In genomic region chr1:222761171-222761570, GRCh38 we compare ENCODE assay signal across 39 cellular contexts. TPM values are rescaled to one million over a fixed set of nuclear protein-coding genes. Genes with fewer than 3 reads are reported as not detected.
"Had no signal": no experiment of that assay in that cellular context is flagged by ENCODE, and none has a peak within 500 bp of the region (broad histone marks: within the 10 kb centered on the region; RNA-seq: fewer than 3 reads in every experiment).

No MANE protein-coding gene starts in this region.

- H3K27me3 ChIP-seq: body of pancreas, breast epithelium, Peyer's patch had no signal

- H3K9me3 ChIP-seq: body of pancreas, breast epithelium, Peyer's patch had no signal

- H3K4me3 ChIP-seq: body of pancreas, breast epithelium, K562, Peyer's patch, SK-N-MC had no signal

- H3K4me1 ChIP-seq: body of pancreas, breast epithelium, Peyer's patch had no signal

- DNase-seq: activated CD4-positive, alpha-beta T cell treated with anti-CD3 and anti-CD28 coated beads for 1 hour; activated CD4-positive, alpha-beta T cell treated with anti-CD3 and anti-CD28 coated beads for 48 hours; activated CD4-positive, alpha-beta T cell treated with anti-CD3 and anti-CD28 coated beads, Interleukin-2, amount 50 U/mL, for 4 hours; activated CD4-positive, CD25-positive, alpha-beta regulatory T cell; activated CD8-positive, alpha-beta T cell treated with anti-CD3 and anti-CD28 coated beads for 36 hours; activated effector memory CD4-positive, alpha-beta T cell treated with anti-CD3 and anti-CD28 coated beads, Interleukin-2, amount 50 U/mL, for 16 hours; activated naive CD4-positive, alpha-beta T cell; activated naive CD4-positive, alpha-beta T cell treated with anti-CD3 and anti-CD28 coated beads, Interleukin-2, amount 50 U/mL, for 16 hours; activated naive CD8-positive, alpha-beta T cell treated with anti-CD3 and anti-CD28 coated beads for 36 hours; activated T-cell treated with anti-CD3 and anti-CD28 coated beads, Interleukin-2, amount 50 U/mL, for 1 hour; activated T-cell treated with anti-CD3 and anti-CD28 coated beads, Interleukin-2, amount 50 U/mL, for 72 hours; amygdala; body of pancreas; IMR-90; NCI-H1105; NCI-H1417 treated with DMSO at 0.1 percent for 48 hours; NCI-H1694 treated with DMSO at 0.1 percent for 48 hours; NCI-H2029 treated with DMSO at 0.1 percent for 48 hours; NCI-H2107; NCI-H226; NCI-H524 treated with DMSO at 0.1 percent for 48 hours; NCI-H82; NK-92 treated with Interleukin-12 subunit alpha and Interleukin-12 subunit beta, amount 100 ng/mL, for 24 hours; PC-3; Peyer's patch; RPMI8226; SHP77 treated with DMSO at 0.1 percent for 48 hours; T1000; WERI-Rb-1 had no signal

- H3K36me3 ChIP-seq: breast epithelium, Peyer's patch, WERI-Rb-1 had no signal

- H3K27ac ChIP-seq: body of pancreas, breast epithelium, Peyer's patch, SK-N-MC, WERI-Rb-1 had no signal

- ATAC-seq: activated CD8-positive, alpha-beta T cell treated with anti-CD3 and anti-CD28 coated beads for 36 hours; activated T-cell treated with anti-CD3 and anti-CD28 coated beads, Interleukin-2, amount 50 U/mL, for 72 hours; activated T-helper 17 cell treated with anti-CD3 and anti-CD28 coated beads, Interleukin-2, amount 50 U/mL, for 72 hours; body of pancreas; K562; PC-3 had no signal

RNA-seq across cellular contexts. Expression of gene FAM177B, which starts 24.2 kb away (rescaled TPM):
- total RNA-seq: activated CD8-positive, alpha-beta memory T cell treated with anti-CD3 and anti-CD28 coated beads for 36 hours; activated CD8-positive, alpha-beta T cell treated with anti-CD3 and anti-CD28 coated beads for 36 hours; activated naive CD8-positive, alpha-beta T cell treated with anti-CD3 and anti-CD28 coated beads for 36 hours; activated T-cell treated with anti-CD3 and anti-CD28 coated beads, Interleukin-2, amount 50 U/mL, for 72 hours; astrocyte; cardiac septum; IMR-90; K562; MCF 10A; PC-3; T-helper 1 cell treated with Interleukin-12 subunit alpha and Interleukin-12 subunit beta and Interleukin-4 antibody, amounts not matched to agents 30 ng/mL and 1 ng/mL, for 36 hours; T-helper 2 cell treated with Interferon-gamma antibody and Interleukin-4, amounts not matched to agents 100 ng/mL and 5 ng/mL, for 36 hours had no signal
- polyA plus RNA-seq: IMR-90, K562 had no signal
